ENCODE assay signal across 8 cellular contexts in genomic region chr14:103528158-103528511, GRCh38. TPM values are rescaled to one million over a fixed set of nuclear protein-coding genes. Genes with fewer than 3 reads are reported as not detected.
A peak's percentile ranks its signal among the peaks of the same experiment; 100 is the strongest.
DNase-seq lines count a peak whose midpoint lies in the region; ATAC-seq and TF ChIP-seq lines count a peak whose summit lies in the region.

No MANE protein-coding gene starts in this region.

- no peak for DNase-seq in CD8-positive, alpha-beta T cell
- DNase-seq in NB4 (ENCODE audit: low read depth), result no peak
- DNase-seq in mucosa of descending colon, result peak in 2 of 3 donors; percentile 66 to 75
- no peak for DNase-seq in SKM-1 treated with dmso at 0.1 percent for 144 hours (lab: John Stamatoyannopoulos, UW; ENCODE audit: unreplicated experiment)
- no peak for DNase-seq in DMS153 (lab: John Stamatoyannopoulos, UW)
- DNase-seq in NCI-H128 (lab: John Stamatoyannopoulos, UW; ENCODE audit: unreplicated experiment), result no peak

- peak overlapping the region; percentile 91 for H3K4me3 Mint-ChIP-seq in CD8-positive, alpha-beta T cell

- CTCF ChIA-PET in CD8-positive, alpha-beta T cell (lab: Charles Lee), result interaction anchor here (5.4 to 8.6 kb wide), 2 partner anchors 10 to 18 kb away, joined by 35 to 71 read pairs; no protein-coding TSS in a partner anchor

- POLR2A ChIA-PET in CD8-positive, alpha-beta T cell (lab: Charles Lee), result interaction anchor here (1.1 to 1.3 kb wide), 2 partner anchors 12 to 15 kb away, joined by 3 read pairs; no protein-coding TSS in a partner anchor

- peak overlapping the region; percentile 93 for H3K27ac Mint-ChIP-seq in CD8-positive, alpha-beta T cell

- intact Hi-C loops in CD8-positive, alpha-beta T cell (cut with DNase I, micrococcal nuclease), result loop anchor here in 1 of 2 experiments (2.0 to 10.0 kb wide), 2 partner anchors 187 to 193 kb away; partner anchors contain the start of genes EIF5, XRCC3 and ZFYVE21
- intact Hi-C loops in mucosa of descending colon (cut with DNase I, micrococcal nuclease), result no loop called here

- peaks cover 4% of the 10 kb centered on the region for H3K36me3 Mint-ChIP-seq in CD8-positive, alpha-beta T cell

- ATAC-seq in CD8-positive, alpha-beta T cell, result no peak
- ATAC-seq in mucosa of descending colon (peak; percentile 66), GM18858 (IDR thresholded peaks at IDR 0.05; ENCODE audit: unreplicated experiment) (no peak)

- peaks cover 5% of the 10 kb centered on the region for H3K27me3 Mint-ChIP-seq in CD8-positive, alpha-beta T cell (ENCODE audit: low read depth)

- no peaks in the 10 kb centered on the region for H3K9me3 Mint-ChIP-seq in CD8-positive, alpha-beta T cell

- no peak for TF ChIP-seq POLR2A in NB4 (IDR thresholded peaks at IDR 0.05; ENCODE audit: extremely low read depth, insufficient read length)

- peaks cover 40% of the 10 kb centered on the region for H3K4me1 Mint-ChIP-seq in CD8-positive, alpha-beta T cell (ENCODE audit: low read depth)

- peak overlapping the region; percentile 87 for H3K4me3 ChIP-seq in CD8-positive, alpha-beta T cell (ENCODE audit: low read depth, low read length)
- H3K4me3 ChIP-seq in NB4 (ENCODE audit: low read depth, low read length), result peak overlapping the region; percentile 50
- peak overlapping the region; percentile 68 for H3K4me3 ChIP-seq in mucosa of descending colon

- peak overlapping the region; percentile 73 for H3K27ac ChIP-seq in CD8-positive, alpha-beta T cell (ENCODE audit: low read depth, low read length)
- peak overlapping the region; percentile 98 for H3K27ac ChIP-seq in cingulate gyrus (ENCODE audit: low read depth, low read length)

- H3K4me1 ChIP-seq in CD8-positive, alpha-beta T cell (ENCODE audit: insufficient read depth, low read length), result peaks cover 31% of the 10 kb centered on the region
- H3K4me1 ChIP-seq in mucosa of descending colon (ENCODE audit: low read depth), result peaks cover 48% of the 10 kb centered on the region

- no peaks in the 10 kb centered on the region for H3K9me3 ChIP-seq in CD8-positive, alpha-beta T cell (ENCODE audit: low read length)
- H3K9me3 ChIP-seq in mucosa of descending colon, result no peaks in the 10 kb centered on the region

- H3K27me3 ChIP-seq in CD8-positive, alpha-beta T cell (ENCODE audit: insufficient read depth, low read length), result no peaks in the 10 kb centered on the region

- no peaks in the 10 kb centered on the region for H3K36me3 ChIP-seq in CD8-positive, alpha-beta T cell (ENCODE audit: insufficient read depth, low read length)
- no peaks in the 10 kb centered on the region for H3K36me3 ChIP-seq in mucosa of descending colon (ENCODE audit: low read depth)

- no peak for TF ChIP-seq CTCF in CD8-positive, alpha-beta T cell (IDR thresholded peaks at IDR 0.05)
- TF ChIP-seq CTCF in NB4 (IDR thresholded peaks at IDR 0.05; ENCODE audit: low read depth, low read length) (no peak), mucosa of descending colon (IDR thresholded peaks at IDR 0.05) (no peak)

RNA-seq across cellular contexts. Expression of gene TRMT61A, which starts 0.9 kb away (rescaled TPM):
- total RNA-seq in CD8-positive, alpha-beta T cell, result 10 to 100 TPM; 10.9 to 11.6 TPM
- total RNA-seq in mucosa of descending colon, result 10 to 100 TPM; 10.2 to 23.7 (median 10.5) TPM

RNA-seq across cellular contexts. Expression of gene CKB, which starts 5.5 kb away (rescaled TPM):
- 1 to 10 TPM; 6.5 TPM for total RNA-seq in CD8-positive, alpha-beta T cell
- 1,000 to 10,000 TPM; 1,316 to 3,346 (median 2,079) TPM for total RNA-seq in mucosa of descending colon

RNA-seq across cellular contexts. Expression of gene BAG5, which starts 34.3 kb away (rescaled TPM):
- 10 to 100 TPM; 46.2 to 46.3 TPM for total RNA-seq in CD8-positive, alpha-beta T cell
- total RNA-seq in mucosa of descending colon, result 10 to 100 TPM; 26.1 to 29.9 (median 28.0) TPM

RNA-seq across cellular contexts. Expression of gene COA8, which starts 34.6 kb away (rescaled TPM):
- total RNA-seq in CD8-positive, alpha-beta T cell, result 10 to 100 TPM; 11.6 to 13.4 TPM
- total RNA-seq in mucosa of descending colon, result 10 to 100 TPM; 29.3 to 47.3 (median 36.5) TPM

Comparison
In these comparisons a context has a peak if more than half of its experiments do, and no peak if none do; other contexts are left out.
1. DNase-seq: peak in mucosa of descending colon (2 of 3); none in CD8-positive, alpha-beta T cell (0 of 7), NB4 (single experiment), SKM-1 treated with dmso at 0.1 percent for 144 hours (single experiment), DMS153 (single experiment) and NCI-H128 (single experiment).
2. RNA of gene CKB, which starts 5.5 kb away (total RNA-seq): 1,316 to 3,346 TPM in mucosa of descending colon; 6.5 TPM in CD8-positive, alpha-beta T cell; every median in the first group is over 100 times any median in the second.
3. Peak in every context shown above with its lines, with median percentiles within 50 percentile points of each other: H3K4me3 ChIP-seq.